Comparison of ENCODE assay signal across 7 cellular contexts in the genomic region with DNA sequence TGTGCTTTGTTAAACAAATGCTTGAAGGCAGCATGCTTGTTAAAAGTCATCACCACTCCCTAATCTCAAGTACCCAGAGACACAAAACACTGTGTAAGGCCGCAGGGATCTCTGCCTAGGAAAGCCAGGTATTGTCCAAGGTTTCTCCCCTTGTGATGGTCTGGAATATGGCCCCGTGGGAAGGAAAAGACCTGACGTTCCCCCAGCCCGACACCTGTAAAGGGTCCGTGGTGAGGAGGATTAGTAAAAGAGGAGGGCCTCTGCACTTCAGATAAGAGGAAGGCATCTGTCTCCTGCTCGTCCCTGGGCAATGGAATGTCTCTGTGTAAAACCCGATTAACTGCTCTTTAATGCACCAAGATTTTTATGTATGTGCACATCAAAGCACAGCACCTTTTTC. TPM values are rescaled to one million over a fixed set of nuclear protein-coding genes. Genes with fewer than 3 reads are reported as not detected.
DNase-seq lines count a peak whose midpoint lies in the region; ATAC-seq and TF ChIP-seq lines count a peak whose summit lies in the region.
"Not testable (repeated sequence)": the region's sequence is repeated elsewhere in the genome, so short reads cannot be mapped to it uniquely, and the experiment has no call there.

No MANE protein-coding gene starts in this region.

- H4K91ac ChIP-seq in H9 (ENCODE audit: insufficient read length, low read depth, low read length): not testable (repeated sequence)

- H2BK5ac ChIP-seq in H9 (ENCODE audit: insufficient read length, low read length); mesendoderm (ENCODE audit: low read length): not testable (repeated sequence)

- H2BK20ac ChIP-seq in H9 (ENCODE audit: low read depth, low read length, poor library complexity, severe bottlenecking): not testable (repeated sequence)

- H2BK15ac ChIP-seq in H9 (ENCODE audit: low read depth, low read length); mesendoderm (replicated peaks; ENCODE audit: low read depth): not testable (repeated sequence)

- not testable (repeated sequence) for H3K36me3 ChIP-seq in Caco-2 (ENCODE audit: control insufficient read depth, insufficient read depth, low read length); iPS-15b (ENCODE audit: control insufficient read depth, insufficient read depth, low read length); mesendoderm (ENCODE audit: control insufficient read depth, insufficient read depth, low read length)

- not testable (repeated sequence) for H3K79me1 ChIP-seq in H9 (ENCODE audit: insufficient read depth, low read depth, low read length, poor library complexity, severe bottlenecking); mesendoderm (ENCODE audit: low read length)

- H2AK5ac ChIP-seq in H9 (ENCODE audit: insufficient read length, low read length); mesendoderm (ENCODE audit: low read length): not testable (repeated sequence)

- not testable (repeated sequence) for H4K20me1 ChIP-seq in H9 (ENCODE audit: control insufficient read depth, insufficient read depth, insufficient read length)

- not testable (repeated sequence) for H3K4me3 ChIP-seq in Caco-2 (ENCODE audit: low read depth, low read length); mesendoderm (ENCODE audit: low read length)
- H3K4me3 ChIP-seq in LNCaP clone FGC (ENCODE audit: low read depth, low read length): peak overlapping the region; percentile 26
- H3K4me3 ChIP-seq in iPS-15b (ENCODE audit: low read depth, low read length): peak overlapping the region; percentile 54

- H4K8ac ChIP-seq in H9 (replicated peaks; ENCODE audit: insufficient read length, low read depth, low read length); mesendoderm (ENCODE audit: low read depth, low read length): not testable (repeated sequence)

- ATAC-seq in T-helper 17 cell: not testable (repeated sequence)

- H4K5ac ChIP-seq in H9 (ENCODE audit: insufficient read length, low read depth, low read length); mesendoderm (ENCODE audit: low read length): not testable (repeated sequence)

- POLR2A ChIA-PET in Caco-2 (lab: Charles Lee): not testable (repeated sequence)

- H3K4me2 ChIP-seq in H9 (ENCODE audit: insufficient read depth, insufficient read length, low read length): peak overlapping the region; percentile 60
- not testable (repeated sequence) for H3K4me2 ChIP-seq in mesendoderm (ENCODE audit: low read length)

- peaks cover 39% of the 10 kb centered on the region for H3K36me3 Mint-ChIP-seq in Caco-2 (ENCODE audit: insufficient read depth, unreplicated experiment)
- H3K36me3 Mint-ChIP-seq in H9 (ENCODE audit: insufficient read depth in 1 of 3, low read depth in 3 of 3): peaks cover 47 to 51% (median 51%) of the 10 kb centered on the region in 3 experiments
- not testable (repeated sequence) for H3K36me3 Mint-ChIP-seq in T-helper 17 cell (ENCODE audit: low read depth)
- H3K36me3 Mint-ChIP-seq in brain: peaks cover 65% of the 10 kb centered on the region

- not testable (repeated sequence) for H3K4me1 ChIP-seq in Caco-2; H9 (ENCODE audit: insufficient read depth, low read length); mesendoderm (ENCODE audit: control insufficient read depth, low read depth, low read length)
- H3K4me1 ChIP-seq in iPS-15b (ENCODE audit: control insufficient read depth, insufficient read depth, low read length): peaks cover 17% of the 10 kb centered on the region

- intact Hi-C loops in Caco-2 (cut with micrococcal nuclease; ENCODE audit: unreplicated experiment): not testable (repeated sequence)

- not testable (repeated sequence) for H3K14ac ChIP-seq in H9 (ENCODE audit: insufficient read depth, low read length)

- H2AFZ ChIP-seq in H9 (ENCODE audit: low read length): not testable (repeated sequence)

- not testable (repeated sequence) for H2BK120ac ChIP-seq in H9 (ENCODE audit: low read depth, low read length, poor library complexity, severe bottlenecking); mesendoderm (ENCODE audit: low read depth, low read length)

- H3K23ac ChIP-seq in H9 (ENCODE audit: insufficient read length, low read depth, low read length); mesendoderm (ENCODE audit: low read length): not testable (repeated sequence)

- not testable (repeated sequence) for H3K9me3 ChIP-seq in Caco-2; H9 (ENCODE audit: control insufficient read depth, low read depth, low read length); T-helper 17 cell (ENCODE audit: control insufficient read depth, low read length, poor library complexity, severe bottlenecking); iPS-15b (ENCODE audit: control insufficient read depth, insufficient read depth, low read length)

- H3K23me2 ChIP-seq in H9 (ENCODE audit: insufficient read length, low read depth, low read length, poor library complexity, severe bottlenecking): not testable (repeated sequence)

- H3K56ac ChIP-seq in H9 (ENCODE audit: insufficient read length, low read depth, low read length); mesendoderm (ENCODE audit: low read length): not testable (repeated sequence)

- H3K27ac ChIP-seq in H9 (ENCODE audit: insufficient read length, low read depth, low read length): peak overlapping the region; percentile 53
- peak overlapping the region; percentile 44 for H3K27ac ChIP-seq in mesendoderm (ENCODE audit: low read depth, low read length)

- H3T11ph ChIP-seq in H9 (ENCODE audit: low read length): not testable (repeated sequence)

- peaks cover 25% of the 10 kb centered on the region; the same call in 1 of the 2 replicates for H3K79me2 ChIP-seq in H9 (ENCODE audit: insufficient read depth, low read length)
- peaks cover 28% of the 10 kb centered on the region for H3K79me2 ChIP-seq in mesendoderm (ENCODE audit: control insufficient read depth, insufficient read depth, low read length)

- H3K9me3 Mint-ChIP-seq in Caco-2 (ENCODE audit: unreplicated experiment): peaks cover 18% of the 10 kb centered on the region
- H3K9me3 Mint-ChIP-seq in H9: not testable (repeated sequence)
- H3K9me3 Mint-ChIP-seq in brain: peaks cover 0 to 17% (median 7%) of the 10 kb centered on the region in 5 experiments

- not testable (repeated sequence) for H3K27me3 ChIP-seq in Caco-2 (replicated peaks; ENCODE audit: control insufficient read depth, insufficient read depth, low read length); H9 (ENCODE audit: insufficient read depth, low read length); iPS-15b (ENCODE audit: control insufficient read depth, insufficient read depth, low read length); mesendoderm (ENCODE audit: insufficient read depth, low read length, poor library complexity)

- not testable (repeated sequence) for BruUV-seq in Caco-2 (replicated peaks; lab: Mats Ljungman, UMichigan)

- DNase-seq in Caco-2; H9; LNCaP clone FGC (ENCODE audit: low read depth); T-helper 17 cell: not testable (repeated sequence)
- peak; percentile 61 for DNase-seq in mesendoderm

- not testable (repeated sequence) for H2BK12ac ChIP-seq in H9 (ENCODE audit: insufficient read length, low read depth, low read length)

- peak overlapping the region; percentile 62 for H3K27ac Mint-ChIP-seq in Caco-2 (ENCODE audit: unreplicated experiment)
- peak overlapping the region; percentile 31 to 97 (median 94); a peak in 5 of 7 replicates for H3K27ac Mint-ChIP-seq in H9
- peak overlapping the region; percentile 3 for H3K27ac Mint-ChIP-seq in T-helper 17 cell
- H3K27ac Mint-ChIP-seq in brain: peak overlapping the region in 3 of 5 experiments; percentile 72 to 79 (median 76)

- CTCF ChIA-PET in Caco-2 (lab: Charles Lee): not testable (repeated sequence)

- not testable (repeated sequence) for H3K4me3 Mint-ChIP-seq in Caco-2 (ENCODE audit: unreplicated experiment); T-helper 17 cell
- H3K4me3 Mint-ChIP-seq in H9 (peak overlapping the region; percentile 33 to 96; a peak in 4 of 5 replicates), brain (peak overlapping the region in 4 of 5 experiments; percentile 40 to 98 (median 96))

- H3K4me1 Mint-ChIP-seq in Caco-2 (ENCODE audit: low read depth, unreplicated experiment): not testable (repeated sequence)
- H3K4me1 Mint-ChIP-seq in H9 (peaks cover 40 to 41% of the 10 kb centered on the region in 2 experiments), T-helper 17 cell (peaks cover 24% of the 10 kb centered on the region), brain (peaks cover 50% of the 10 kb centered on the region)

- not testable (repeated sequence) for H3K18ac ChIP-seq in H9 (ENCODE audit: insufficient read length, low read depth, low read length); mesendoderm (ENCODE audit: low read length)

- H3K4ac ChIP-seq in H9 (ENCODE audit: low read depth, low read length); mesendoderm (ENCODE audit: low read depth, low read length): not testable (repeated sequence)

- not testable (repeated sequence) for H3K27me3 Mint-ChIP-seq in Caco-2 (ENCODE audit: insufficient read depth, unreplicated experiment); H9 (ENCODE audit: low read depth); T-helper 17 cell; brain

- WGBS in H9 (ENCODE audit: extremely low coverage, insufficient read length, low lambda C conversion rate): no CpG with 5 or more reads among the region's 7 CpGs
- WGBS in mesendoderm (ENCODE audit: extremely low coverage, insufficient coverage, low lambda C conversion rate): no CpG with 5 or more reads among the region's 7 CpGs

- not testable (repeated sequence) for H3K9ac ChIP-seq in H9 (ENCODE audit: extremely low read depth, insufficient read length, low read length); iPS-15b (ENCODE audit: low read depth, low read length); mesendoderm (ENCODE audit: low read length)

- not testable (repeated sequence) for TF ChIP-seq CTCF in Caco-2 (IDR thresholded peaks at IDR 0.05; ENCODE audit: insufficient read depth in 1 of 2, low read depth in 1 of 2, low read length in 1 of 2, severe bottlenecking in 1 of 2, unreplicated experiment in 1 of 2); H9 (conservative IDR thresholded peaks at IDR 0.05); LNCaP clone FGC (IDR thresholded peaks at IDR 0.05; ENCODE audit: control insufficient read depth, extremely low read depth, insufficient read depth); brain (conservative IDR thresholded peaks at IDR 0.05)

RNA-seq across cellular contexts. Expression of gene ZNF527, which starts 49.9 kb away (rescaled TPM):
- total RNA-seq in Caco-2 (2022) (0.88 and 0.97 TPM in 2 replicates), H9 (2021) (5.2 and 6.1 TPM in 2 replicates), T-helper 17 cell (1 to 10 TPM; 9.0 to 9.2 TPM)
- polyA plus RNA-seq in brain (ENCODE audit: insufficient read depth, low read depth, low replicate concordance): 0.80 TPM
- polyA plus RNA-seq in mesendoderm (2013, experiment 1 of 2): 2.2 TPM
- 2.5 TPM for polyA plus RNA-seq in mesendoderm (2013, experiment 2 of 2)

Comparison
In these comparisons a context has a peak if more than half of its experiments do, and no peak if none do; other contexts are left out.
1. H3K27ac Mint-ChIP-seq: peak in every context shown above with its lines; median percentile 94 in H9; 76 in brain; 62 in Caco-2; 3 in T-helper 17 cell.